Comparison of ENCODE assay signal across 1 cellular context in the genomic region with DNA sequence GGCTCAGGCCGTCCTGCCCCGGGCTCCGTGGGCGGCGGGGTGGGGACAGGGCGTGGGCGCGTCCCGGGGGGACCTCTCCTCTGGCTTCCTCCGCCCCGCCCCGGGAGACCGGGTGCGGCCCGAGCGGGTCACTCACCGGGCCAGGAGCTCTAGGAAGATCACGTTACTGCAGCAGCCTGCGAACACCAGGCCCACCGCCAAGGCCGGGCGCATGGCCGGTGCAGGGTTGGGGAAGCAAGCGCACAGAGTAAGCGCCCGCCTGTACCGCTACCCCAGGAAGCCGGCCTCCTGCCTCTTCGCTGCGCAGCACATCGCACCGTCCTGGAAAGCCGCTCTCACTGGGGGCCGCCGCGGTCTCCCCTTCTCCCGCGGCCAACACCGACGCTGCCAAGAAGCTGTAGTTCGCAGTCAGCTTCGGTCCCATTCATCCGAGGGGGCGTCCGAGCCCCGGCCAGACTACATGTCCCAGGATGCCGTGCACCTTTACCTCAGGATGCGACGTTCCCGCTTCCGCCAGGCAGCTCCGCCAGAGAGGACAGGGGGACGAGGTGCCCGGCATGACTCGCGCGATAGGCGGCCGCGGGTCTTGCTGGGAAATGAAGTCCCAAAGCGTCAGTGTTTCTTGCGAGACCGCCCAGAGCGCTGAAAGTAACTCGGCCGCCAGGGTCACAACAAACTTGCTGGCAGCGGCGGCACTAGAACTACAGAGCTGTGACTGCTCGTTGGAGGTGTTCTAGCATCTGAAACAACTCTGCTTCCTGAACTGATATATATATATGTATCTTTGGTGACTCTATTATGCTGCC.
TF ChIP-seq lines count a peak whose summit lies in the region.

A gene with protein sequence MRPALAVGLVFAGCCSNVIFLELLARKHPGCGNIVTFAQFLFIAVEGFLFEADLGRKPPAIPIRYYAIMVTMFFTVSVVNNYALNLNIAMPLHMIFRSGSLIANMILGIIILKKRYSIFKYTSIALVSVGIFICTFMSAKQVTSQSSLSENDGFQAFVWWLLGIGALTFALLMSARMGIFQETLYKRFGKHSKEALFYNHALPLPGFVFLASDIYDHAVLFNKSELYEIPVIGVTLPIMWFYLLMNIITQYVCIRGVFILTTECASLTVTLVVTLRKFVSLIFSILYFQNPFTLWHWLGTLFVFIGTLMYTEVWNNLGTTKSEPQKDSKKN (minus strand): TSS at position 392 of the 806 bp plus-strand sequence. CDS start 179 bp downstream, at position 213.

TF ChIP-seq in HepG2, 621 proteins besides CTCF, POLR2A, EP300 and RAD21 (continued from another document and continues in another):
- TF ChIP-seq, protein P1, sequence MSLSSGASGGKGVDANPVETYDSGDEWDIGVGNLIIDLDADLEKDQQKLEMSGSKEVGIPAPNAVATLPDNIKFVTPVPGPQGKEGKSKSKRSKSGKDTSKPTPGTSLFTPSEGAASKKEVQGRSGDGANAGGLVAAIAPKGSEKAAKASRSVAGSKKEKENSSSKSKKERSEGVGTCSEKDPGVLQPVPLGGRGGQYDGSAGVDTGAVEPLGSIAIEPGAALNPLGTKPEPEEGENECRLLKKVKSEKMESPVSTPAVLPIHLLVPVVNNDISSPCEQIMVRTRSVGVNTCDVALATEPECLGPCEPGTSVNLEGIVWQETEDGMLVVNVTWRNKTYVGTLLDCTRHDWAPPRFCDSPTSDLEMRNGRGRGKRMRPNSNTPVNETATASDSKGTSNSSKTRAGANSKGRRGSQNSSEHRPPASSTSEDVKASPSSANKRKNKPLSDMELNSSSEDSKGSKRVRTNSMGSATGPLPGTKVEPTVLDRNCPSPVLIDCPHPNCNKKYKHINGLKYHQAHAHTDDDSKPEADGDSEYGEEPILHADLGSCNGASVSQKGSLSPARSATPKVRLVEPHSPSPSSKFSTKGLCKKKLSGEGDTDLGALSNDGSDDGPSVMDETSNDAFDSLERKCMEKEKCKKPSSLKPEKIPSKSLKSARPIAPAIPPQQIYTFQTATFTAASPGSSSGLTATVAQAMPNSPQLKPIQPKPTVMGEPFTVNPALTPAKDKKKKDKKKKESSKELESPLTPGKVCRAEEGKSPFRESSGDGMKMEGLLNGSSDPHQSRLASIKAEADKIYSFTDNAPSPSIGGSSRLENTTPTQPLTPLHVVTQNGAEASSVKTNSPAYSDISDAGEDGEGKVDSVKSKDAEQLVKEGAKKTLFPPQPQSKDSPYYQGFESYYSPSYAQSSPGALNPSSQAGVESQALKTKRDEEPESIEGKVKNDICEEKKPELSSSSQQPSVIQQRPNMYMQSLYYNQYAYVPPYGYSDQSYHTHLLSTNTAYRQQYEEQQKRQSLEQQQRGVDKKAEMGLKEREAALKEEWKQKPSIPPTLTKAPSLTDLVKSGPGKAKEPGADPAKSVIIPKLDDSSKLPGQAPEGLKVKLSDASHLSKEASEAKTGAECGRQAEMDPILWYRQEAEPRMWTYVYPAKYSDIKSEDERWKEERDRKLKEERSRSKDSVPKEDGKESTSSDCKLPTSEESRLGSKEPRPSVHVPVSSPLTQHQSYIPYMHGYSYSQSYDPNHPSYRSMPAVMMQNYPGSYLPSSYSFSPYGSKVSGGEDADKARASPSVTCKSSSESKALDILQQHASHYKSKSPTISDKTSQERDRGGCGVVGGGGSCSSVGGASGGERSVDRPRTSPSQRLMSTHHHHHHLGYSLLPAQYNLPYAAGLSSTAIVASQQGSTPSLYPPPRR (CRISPR knock-in tag; IDR thresholded peaks at IDR 0.05; ENCODE audit: borderline replicate concordance) = no peak
- TF ChIP-seq NFIB (CRISPR knock-in tag; IDR thresholded peaks at IDR 0.05; ENCODE audit: borderline replicate concordance) = no peak
- TF ChIP-seq, protein P2, sequence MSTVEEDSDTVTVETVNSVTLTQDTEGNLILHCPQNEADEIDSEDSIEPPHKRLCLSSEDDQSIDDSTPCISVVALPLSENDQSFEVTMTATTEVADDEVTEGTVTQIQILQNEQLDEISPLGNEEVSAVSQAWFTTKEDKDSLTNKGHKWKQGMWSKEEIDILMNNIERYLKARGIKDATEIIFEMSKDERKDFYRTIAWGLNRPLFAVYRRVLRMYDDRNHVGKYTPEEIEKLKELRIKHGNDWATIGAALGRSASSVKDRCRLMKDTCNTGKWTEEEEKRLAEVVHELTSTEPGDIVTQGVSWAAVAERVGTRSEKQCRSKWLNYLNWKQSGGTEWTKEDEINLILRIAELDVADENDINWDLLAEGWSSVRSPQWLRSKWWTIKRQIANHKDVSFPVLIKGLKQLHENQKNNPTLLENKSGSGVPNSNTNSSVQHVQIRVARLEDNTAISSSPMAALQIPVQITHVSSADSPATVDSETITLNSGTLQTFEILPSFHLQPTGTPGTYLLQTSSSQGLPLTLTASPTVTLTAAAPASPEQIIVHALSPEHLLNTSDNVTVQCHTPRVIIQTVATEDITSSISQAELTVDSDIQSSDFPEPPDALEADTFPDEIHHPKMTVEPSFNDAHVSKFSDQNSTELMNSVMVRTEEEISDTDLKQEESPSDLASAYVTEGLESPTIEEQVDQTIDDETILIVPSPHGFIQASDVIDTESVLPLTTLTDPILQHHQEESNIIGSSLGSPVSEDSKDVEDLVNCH (CRISPR knock-in tag; IDR thresholded peaks at IDR 0.05) = no peak
- TF ChIP-seq MXI1 (IDR thresholded peaks at IDR 0.05; ENCODE audit: borderline replicate concordance, low read depth, low read length) = peak; percentile 65; the same call in 1 of the 3 replicates
- no peak for TF ChIP-seq MZF1 (CRISPR knock-in tag; IDR thresholded peaks at IDR 0.05; ENCODE audit: borderline replicate concordance)
- TF ChIP-seq, protein P3, sequence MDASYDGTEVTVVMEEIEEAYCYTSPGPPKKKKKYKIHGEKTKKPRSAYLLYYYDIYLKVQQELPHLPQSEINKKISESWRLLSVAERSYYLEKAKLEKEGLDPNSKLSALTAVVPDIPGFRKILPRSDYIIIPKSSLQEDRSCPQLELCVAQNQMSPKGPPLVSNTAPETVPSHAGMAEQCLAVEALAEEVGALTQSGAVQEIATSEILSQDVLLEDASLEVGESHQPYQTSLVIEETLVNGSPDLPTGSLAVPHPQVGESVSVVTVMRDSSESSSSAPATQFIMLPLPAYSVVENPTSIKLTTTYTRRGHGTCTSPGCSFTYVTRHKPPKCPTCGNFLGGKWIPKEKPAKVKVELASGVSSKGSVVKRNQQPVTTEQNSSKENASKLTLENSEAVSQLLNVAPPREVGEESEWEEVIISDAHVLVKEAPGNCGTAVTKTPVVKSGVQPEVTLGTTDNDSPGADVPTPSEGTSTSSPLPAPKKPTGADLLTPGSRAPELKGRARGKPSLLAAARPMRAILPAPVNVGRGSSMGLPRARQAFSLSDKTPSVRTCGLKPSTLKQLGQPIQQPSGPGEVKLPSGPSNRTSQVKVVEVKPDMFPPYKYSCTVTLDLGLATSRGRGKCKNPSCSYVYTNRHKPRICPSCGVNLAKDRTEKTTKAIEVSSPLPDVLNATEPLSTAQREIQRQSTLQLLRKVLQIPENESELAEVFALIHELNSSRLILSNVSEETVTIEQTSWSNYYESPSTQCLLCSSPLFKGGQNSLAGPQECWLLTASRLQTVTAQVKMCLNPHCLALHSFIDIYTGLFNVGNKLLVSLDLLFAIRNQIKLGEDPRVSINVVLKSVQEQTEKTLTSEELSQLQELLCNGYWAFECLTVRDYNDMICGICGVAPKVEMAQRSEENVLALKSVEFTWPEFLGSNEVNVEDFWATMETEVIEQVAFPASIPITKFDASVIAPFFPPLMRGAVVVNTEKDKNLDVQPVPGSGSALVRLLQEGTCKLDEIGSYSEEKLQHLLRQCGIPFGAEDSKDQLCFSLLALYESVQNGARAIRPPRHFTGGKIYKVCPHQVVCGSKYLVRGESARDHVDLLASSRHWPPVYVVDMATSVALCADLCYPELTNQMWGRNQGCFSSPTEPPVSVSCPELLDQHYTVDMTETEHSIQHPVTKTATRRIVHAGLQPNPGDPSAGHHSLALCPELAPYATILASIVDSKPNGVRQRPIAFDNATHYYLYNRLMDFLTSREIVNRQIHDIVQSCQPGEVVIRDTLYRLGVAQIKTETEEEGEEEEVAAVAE (CRISPR knock-in tag; IDR thresholded peaks at IDR 0.05; ENCODE audit: borderline replicate concordance) = peak; percentile 86
- no peak for TF ChIP-seq ZNF577 (CRISPR knock-in tag; IDR thresholded peaks at IDR 0.05; ENCODE audit: borderline replicate concordance, low read depth)
- peak; percentile 49 for TF ChIP-seq HDAC2 (CRISPR knock-in tag; IDR thresholded peaks at IDR 0.05)
- TF ChIP-seq ZNF75D (CRISPR knock-in tag; IDR thresholded peaks at IDR 0.05; ENCODE audit: borderline replicate concordance) = no peak
- TF ChIP-seq HOXA9 (CRISPR knock-in tag; IDR thresholded peaks at IDR 0.05; ENCODE audit: borderline replicate concordance) = no peak
- TF ChIP-seq ZNF34 (CRISPR knock-in tag; IDR thresholded peaks at IDR 0.05; ENCODE audit: borderline replicate concordance) = peak; percentile 59; the same call in 1 of the 2 replicates
- TF ChIP-seq, protein P4, sequence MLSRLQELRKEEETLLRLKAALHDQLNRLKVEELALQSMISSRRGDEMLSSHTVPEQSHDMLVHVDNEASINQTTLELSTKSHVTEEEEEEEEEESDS (CRISPR knock-in tag; IDR thresholded peaks at IDR 0.05; ENCODE audit: borderline replicate concordance) = no peak
- peak; percentile 43; the same call in 1 of the 2 replicates for TF ChIP-seq ZNF256 (CRISPR knock-in tag; conservative IDR thresholded peaks at IDR 0.05)
- peak; percentile 97 for TF ChIP-seq ZNF777 (CRISPR knock-in tag; IDR thresholded peaks at IDR 0.05)
- peak; percentile 81; the same call in 1 of the 2 replicates for TF ChIP-seq MXD4 (CRISPR knock-in tag; IDR thresholded peaks at IDR 0.05)
- TF ChIP-seq GFI1 (CRISPR knock-in tag; IDR thresholded peaks at IDR 0.05; ENCODE audit: borderline replicate concordance) = peak; percentile 68; the same call in 1 of the 2 replicates
- TF ChIP-seq, protein P5, sequence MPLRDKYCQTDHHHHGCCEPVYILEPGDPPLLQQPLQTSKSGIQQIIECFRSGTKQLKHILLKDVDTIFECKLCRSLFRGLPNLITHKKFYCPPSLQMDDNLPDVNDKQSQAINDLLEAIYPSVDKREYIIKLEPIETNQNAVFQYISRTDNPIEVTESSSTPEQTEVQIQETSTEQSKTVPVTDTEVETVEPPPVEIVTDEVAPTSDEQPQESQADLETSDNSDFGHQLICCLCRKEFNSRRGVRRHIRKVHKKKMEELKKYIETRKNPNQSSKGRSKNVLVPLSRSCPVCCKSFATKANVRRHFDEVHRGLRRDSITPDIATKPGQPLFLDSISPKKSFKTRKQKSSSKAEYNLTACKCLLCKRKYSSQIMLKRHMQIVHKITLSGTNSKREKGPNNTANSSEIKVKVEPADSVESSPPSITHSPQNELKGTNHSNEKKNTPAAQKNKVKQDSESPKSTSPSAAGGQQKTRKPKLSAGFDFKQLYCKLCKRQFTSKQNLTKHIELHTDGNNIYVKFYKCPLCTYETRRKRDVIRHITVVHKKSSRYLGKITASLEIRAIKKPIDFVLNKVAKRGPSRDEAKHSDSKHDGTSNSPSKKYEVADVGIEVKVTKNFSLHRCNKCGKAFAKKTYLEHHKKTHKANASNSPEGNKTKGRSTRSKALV (CRISPR knock-in tag; IDR thresholded peaks at IDR 0.05) = peak; percentile 71
- TF ChIP-seq SOX6 (IDR thresholded peaks at IDR 0.05) = no peak
- TF ChIP-seq SOX6 (CRISPR knock-in tag; IDR thresholded peaks at IDR 0.05) = peak; percentile 65
- TF ChIP-seq ARNT (IDR thresholded peaks at IDR 0.05) = no peak
- TF ChIP-seq ZNF891 (CRISPR knock-in tag; IDR thresholded peaks at IDR 0.05) = peak; percentile 85
- no peak for TF ChIP-seq ZFAT (CRISPR knock-in tag; conservative IDR thresholded peaks at IDR 0.05)
- TF ChIP-seq POLR2G (IDR thresholded peaks at IDR 0.05; ENCODE audit: low read depth, low read length) = peak; percentile 81
- TF ChIP-seq, protein P6, sequence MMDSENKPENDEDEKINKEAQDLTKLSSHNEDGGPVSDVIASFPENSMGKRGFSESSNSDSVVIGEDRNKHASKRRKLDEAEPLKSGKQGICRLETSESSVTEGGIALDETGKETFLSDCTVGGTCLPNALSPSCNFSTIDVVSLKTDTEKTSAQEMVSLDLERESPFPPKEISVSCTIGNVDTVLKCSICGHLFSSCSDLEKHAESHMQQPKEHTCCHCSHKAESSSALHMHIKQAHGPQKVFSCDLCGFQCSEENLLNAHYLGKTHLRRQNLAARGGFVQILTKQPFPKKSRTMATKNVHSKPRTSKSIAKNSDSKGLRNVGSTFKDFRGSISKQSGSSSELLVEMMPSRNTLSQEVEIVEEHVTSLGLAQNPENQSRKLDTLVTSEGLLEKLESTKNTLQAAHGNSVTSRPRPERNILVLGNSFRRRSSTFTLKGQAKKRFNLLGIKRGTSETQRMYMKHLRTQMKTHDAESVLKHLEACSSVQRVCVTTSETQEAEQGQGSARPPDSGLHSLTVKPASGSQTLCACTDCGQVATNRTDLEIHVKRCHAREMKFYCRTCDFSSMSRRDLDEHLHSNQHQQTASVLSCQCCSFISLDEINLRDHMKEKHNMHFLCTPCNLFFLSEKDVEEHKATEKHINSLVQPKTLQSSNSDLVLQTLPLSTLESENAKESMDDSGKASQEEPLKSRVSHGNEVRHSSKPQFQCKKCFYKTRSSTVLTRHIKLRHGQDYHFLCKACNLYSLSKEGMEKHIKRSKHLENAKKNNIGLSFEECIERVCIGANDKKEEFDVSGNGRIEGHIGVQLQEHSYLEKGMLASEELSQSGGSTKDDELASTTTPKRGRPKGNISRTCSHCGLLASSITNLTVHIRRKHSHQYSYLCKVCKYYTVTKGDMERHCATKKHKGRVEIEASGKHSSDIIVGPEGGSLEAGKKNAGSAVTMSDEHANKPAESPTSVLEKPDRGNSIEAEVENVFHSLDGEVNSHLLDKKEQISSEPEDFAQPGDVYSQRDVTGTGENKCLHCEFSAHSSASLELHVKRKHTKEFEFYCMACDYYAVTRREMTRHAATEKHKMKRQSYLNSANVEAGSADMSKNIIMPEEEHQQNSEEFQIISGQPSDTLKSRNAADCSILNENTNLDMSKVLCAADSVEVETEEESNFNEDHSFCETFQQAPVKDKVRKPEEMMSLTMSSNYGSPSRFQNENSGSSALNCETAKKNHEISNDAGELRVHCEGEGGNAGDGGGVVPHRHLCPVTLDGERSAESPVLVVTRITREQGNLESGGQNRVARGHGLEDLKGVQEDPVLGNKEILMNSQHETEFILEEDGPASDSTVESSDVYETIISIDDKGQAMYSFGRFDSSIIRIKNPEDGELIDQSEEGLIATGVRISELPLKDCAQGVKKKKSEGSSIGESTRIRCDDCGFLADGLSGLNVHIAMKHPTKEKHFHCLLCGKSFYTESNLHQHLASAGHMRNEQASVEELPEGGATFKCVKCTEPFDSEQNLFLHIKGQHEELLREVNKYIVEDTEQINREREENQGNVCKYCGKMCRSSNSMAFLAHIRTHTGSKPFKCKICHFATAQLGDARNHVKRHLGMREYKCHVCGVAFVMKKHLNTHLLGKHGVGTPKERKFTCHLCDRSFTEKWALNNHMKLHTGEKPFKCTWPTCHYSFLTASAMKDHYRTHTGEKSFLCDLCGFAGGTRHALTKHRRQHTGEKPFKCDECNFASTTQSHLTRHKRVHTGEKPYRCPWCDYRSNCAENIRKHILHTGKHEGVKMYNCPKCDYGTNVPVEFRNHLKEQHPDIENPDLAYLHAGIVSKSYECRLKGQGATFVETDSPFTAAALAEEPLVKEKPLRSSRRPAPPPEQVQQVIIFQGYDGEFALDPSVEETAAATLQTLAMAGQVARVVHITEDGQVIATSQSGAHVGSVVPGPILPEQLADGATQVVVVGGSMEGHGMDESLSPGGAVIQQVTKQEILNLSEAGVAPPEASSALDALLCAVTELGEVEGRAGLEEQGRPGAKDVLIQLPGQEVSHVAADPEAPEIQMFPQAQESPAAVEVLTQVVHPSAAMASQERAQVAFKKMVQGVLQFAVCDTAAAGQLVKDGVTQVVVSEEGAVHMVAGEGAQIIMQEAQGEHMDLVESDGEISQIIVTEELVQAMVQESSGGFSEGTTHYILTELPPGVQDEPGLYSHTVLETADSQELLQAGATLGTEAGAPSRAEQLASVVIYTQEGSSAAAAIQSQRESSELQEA (CRISPR knock-in tag; IDR thresholded peaks at IDR 0.05; ENCODE audit: not compliant biosample characterization) = peak; percentile 32
- no peak; the same call in 1 of the 2 replicates for TF ChIP-seq KAT7 (CRISPR knock-in tag; IDR thresholded peaks at IDR 0.05; ENCODE audit: borderline replicate concordance)
